27 cellular contexts compared by ENCODE assay signal in the genomic region with DNA sequence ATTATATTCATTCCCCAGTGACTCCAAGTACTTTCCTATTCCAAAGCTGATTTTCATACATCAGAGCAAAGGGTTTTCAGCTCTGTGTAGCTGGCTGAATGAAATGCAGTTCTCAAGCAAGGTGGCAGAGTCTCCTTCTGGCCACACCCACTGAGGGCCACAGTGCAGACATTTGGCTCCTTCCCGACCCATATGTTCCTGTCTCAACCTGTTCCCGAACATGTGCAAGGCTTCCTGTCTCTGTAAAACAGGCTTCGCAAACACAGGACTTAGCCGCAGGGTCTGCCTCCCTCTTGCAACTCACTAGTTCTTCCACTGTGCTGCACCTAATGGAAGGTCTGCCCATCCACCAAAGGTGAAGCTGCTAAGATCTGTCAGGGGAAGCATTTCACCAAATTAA.
"Had no signal": no experiment of that assay in that cellular context is flagged by ENCODE, and none has a peak within 500 bp of the region (broad histone marks: within the 10 kb centered on the region; RNA-seq: fewer than 3 reads in every experiment).

No MANE protein-coding gene starts in this region.

- H3K9me3 ChIP-seq: esophagus muscularis mucosa, heart right ventricle, right atrium auricular region, stomach, thyroid gland, upper lobe of left lung had no signal

- DNase-seq: activated CD4-positive, alpha-beta memory T cell treated with anti-CD3 and anti-CD28 coated beads, Interleukin-2, amount 10 ng/mL, durations not matched to agents 7 days and 5 days; activated CD4-positive, alpha-beta T cell treated with anti-CD3 and anti-CD28 coated beads for 4 hours; activated naive CD4-positive, alpha-beta T cell; activated T-cell treated with anti-CD3 and anti-CD28 coated beads, Interleukin-2, amount 50 U/mL, for 4 hours; cortex of kidney; effector memory CD8-positive, alpha-beta T cell; foreskin melanocyte; heart right ventricle; left ventricle myocardium superior; naive B cell; nucleus accumbens; stimulated activated CD4-positive, alpha-beta T cell treated with anti-CD3 and anti-CD28 coated beads, Interleukin-1b, Interleukin-23, amount 100 ng/mL, for 48 hours; stimulated activated CD4-positive, alpha-beta T cell treated with anti-CD3 and anti-CD28 coated beads, Interleukin-4, amount 100 ng/mL, for 4 hours; stimulated activated CD8-positive, alpha-beta memory T cell treated with anti-CD3 and anti-CD28 coated beads, Interleukin-4, amount 100 ng/mL, for 48 hours; stimulated activated naive B cell treated with anti-CD40 and anti-IgM and Interleukin-4, amounts not matched to agents 10 μg/mL and 1 μg/mL and 100 μg/mL, for 72 hours; stomach; T-helper 1 cell; thyroid gland; upper lobe of left lung had no signal

- H3K4me3 Mint-ChIP-seq: activated CD4-positive, alpha-beta memory T cell treated with anti-CD3 and anti-CD28 coated beads, Interleukin-2, amount 10 ng/mL, durations not matched to agents 7 days and 5 days; activated T-cell treated with anti-CD3 and anti-CD28 coated beads, Interleukin-2, amount 50 U/mL, for 4 hours; effector memory CD8-positive, alpha-beta T cell; mesothelial cell of epicardium; naive B cell; neural crest cell; stimulated activated naive B cell treated with anti-CD40 and anti-IgM and Interleukin-4, amounts not matched to agents 10 μg/mL and 1 μg/mL and 100 μg/mL, for 72 hours; T-helper 2 cell treated with Interferon-gamma antibody and Interleukin-4, amounts not matched to agents 5 μg/mL and 100 μg/mL, for 36 hours had no signal

- H3K27me3 ChIP-seq: esophagus muscularis mucosa, heart right ventricle, right atrium auricular region, stomach, thyroid gland, upper lobe of left lung had no signal

- H3K4me1 Mint-ChIP-seq: activated CD4-positive, alpha-beta memory T cell treated with anti-CD3 and anti-CD28 coated beads, Interleukin-2, amount 10 ng/mL, durations not matched to agents 7 days and 5 days; naive B cell; stimulated activated naive B cell treated with anti-CD40 and anti-IgM and Interleukin-4, amounts not matched to agents 10 μg/mL and 1 μg/mL and 100 μg/mL, for 72 hours had no signal

- H3K9me3 Mint-ChIP-seq: activated CD4-positive, alpha-beta memory T cell treated with anti-CD3 and anti-CD28 coated beads, Interleukin-2, amount 10 ng/mL, durations not matched to agents 7 days and 5 days; activated naive CD4-positive, alpha-beta T cell treated with anti-CD3 and anti-CD28 coated beads, Interleukin-2, amount 50 U/mL, for 72 hours; activated T-cell treated with anti-CD3 and anti-CD28 coated beads, Interleukin-2, amount 50 U/mL, for 4 hours; effector memory CD8-positive, alpha-beta T cell; T-helper 2 cell treated with Interferon-gamma antibody and Interleukin-4, amounts not matched to agents 5 μg/mL and 100 μg/mL, for 36 hours had no signal

- H3K36me3 Mint-ChIP-seq: activated naive CD4-positive, alpha-beta T cell treated with anti-CD3 and anti-CD28 coated beads, Interleukin-2, amount 50 U/mL, for 72 hours; mesothelial cell of epicardium; naive B cell; stimulated activated naive B cell treated with anti-CD40 and anti-IgM and Interleukin-4, amounts not matched to agents 10 μg/mL and 1 μg/mL and 100 μg/mL, for 72 hours had no signal

- H3K4me1 ChIP-seq: esophagus muscularis mucosa, heart right ventricle, parathyroid adenoma, right atrium auricular region, stomach, thyroid gland, upper lobe of left lung had no signal

- H3K9ac ChIP-seq: parathyroid adenoma had no signal

- H3K27ac Mint-ChIP-seq: activated CD4-positive, alpha-beta memory T cell treated with anti-CD3 and anti-CD28 coated beads, Interleukin-2, amount 10 ng/mL, durations not matched to agents 7 days and 5 days; activated naive CD4-positive, alpha-beta T cell treated with anti-CD3 and anti-CD28 coated beads, Interleukin-2, amount 50 U/mL, for 72 hours; effector memory CD8-positive, alpha-beta T cell; mesothelial cell of epicardium; naive B cell; stimulated activated naive B cell treated with anti-CD40 and anti-IgM and Interleukin-4, amounts not matched to agents 10 μg/mL and 1 μg/mL and 100 μg/mL, for 72 hours; T-helper 2 cell treated with Interferon-gamma antibody and Interleukin-4, amounts not matched to agents 5 μg/mL and 100 μg/mL, for 36 hours had no signal

- H3K27me3 Mint-ChIP-seq: activated CD4-positive, alpha-beta memory T cell treated with anti-CD3 and anti-CD28 coated beads, Interleukin-2, amount 10 ng/mL, durations not matched to agents 7 days and 5 days had no signal

- H3K27ac ChIP-seq: esophagus muscularis mucosa, heart right ventricle, parathyroid adenoma, right atrium auricular region, stomach, thyroid gland, upper lobe of left lung had no signal

- H3K36me3 ChIP-seq: esophagus muscularis mucosa, heart right ventricle, right atrium auricular region, stomach, thyroid gland, upper lobe of left lung had no signal

- ATAC-seq: activated naive CD4-positive, alpha-beta T cell treated with anti-CD3 and anti-CD28 coated beads, Interleukin-2, amount 50 U/mL, for 72 hours; activated T-cell treated with anti-CD3 and anti-CD28 coated beads, Interleukin-2, amount 50 U/mL, for 4 hours; effector memory CD8-positive, alpha-beta T cell; heart right ventricle; left ventricle myocardium superior; stimulated activated naive B cell treated with anti-CD40 and anti-IgM and Interleukin-4, amounts not matched to agents 10 μg/mL and 1 μg/mL and 100 μg/mL, for 72 hours had no signal

- H3K4me3 ChIP-seq: esophagus muscularis mucosa, heart right ventricle, right atrium auricular region, smooth muscle cell, stomach, thyroid gland, upper lobe of left lung had no signal
